In genomic region chrX:29890646-29891200, GRCh38 we compare ENCODE assay signal across 19 cellular contexts.
DNase-seq lines count a peak whose midpoint lies in the region; ATAC-seq, FAIRE-seq and TF ChIP-seq lines count a peak whose summit lies in the region.
"Had no signal": no experiment of that assay in that cellular context is flagged by ENCODE, and none has a peak within 500 bp of the region (broad histone marks: within the 10 kb centered on the region; RNA-seq: fewer than 3 reads in every experiment).

No MANE protein-coding gene starts in this region.

- DNase-seq in iris pigment epithelial cell (ENCODE audit: low read depth) (peak; percentile 12), NCI-H510A (lab: John Stamatoyannopoulos, UW) (no peak), H54 (ENCODE audit: insufficient read length, low spot score) (no peak)
- no peak for DNase-seq in activated naive CD4-positive, alpha-beta T cell treated with anti-CD3 and anti-CD28 coated beads for 36 hours
- DNase-seq: ACHN; CD4-positive, CD25-positive, alpha-beta regulatory T cell; GOT3; NCI-H1417; NCI-H2029; NCI-H2171; NCI-H82; PC-3; SJCRH30; SW 1271 had no signal

- no peaks in the 10 kb centered on the region for H3K9me3 Mint-ChIP-seq in activated naive CD4-positive, alpha-beta T cell treated with anti-CD3 and anti-CD28 coated beads for 36 hours

- ATAC-seq in GM19023 (IDR thresholded peaks at IDR 0.05; ENCODE audit: unreplicated experiment) (peak; percentile 43), HG02885 (IDR thresholded peaks at IDR 0.05; ENCODE audit: poor library complexity, unreplicated experiment) (peak; percentile 78), SK-N-SH treated with all-trans-retinoic acid at 6 μM for 48 hours (peak; percentile 76), HG03460 (IDR thresholded peaks at IDR 0.05; ENCODE audit: unreplicated experiment) (no peak)
- ATAC-seq: PC-3 had no signal

- H3K27me3 Mint-ChIP-seq in activated naive CD4-positive, alpha-beta T cell treated with anti-CD3 and anti-CD28 coated beads for 36 hours (ENCODE audit: low read depth), result no peaks in the 10 kb centered on the region
- H3K27me3 Mint-ChIP-seq: B cell; CD4-positive, CD25-positive, alpha-beta regulatory T cell had no signal

- CTCF ChIA-PET in activated naive CD4-positive, alpha-beta T cell treated with anti-CD3 and anti-CD28 coated beads for 36 hours (lab: Charles Lee), result no interaction called here

- H3K4me3 Mint-ChIP-seq in activated naive CD4-positive, alpha-beta T cell treated with anti-CD3 and anti-CD28 coated beads for 36 hours, result no peak overlapping the region
- H3K4me3 Mint-ChIP-seq: B cell; CD4-positive, CD25-positive, alpha-beta regulatory T cell had no signal

- intact Hi-C loops in activated naive CD4-positive, alpha-beta T cell treated with anti-CD3 and anti-CD28 coated beads for 36 hours (cut with micrococcal nuclease), result no loop called here

- no peak for TF ChIP-seq POLR2A in H54 (IDR thresholded peaks at IDR 0.05; ENCODE audit: low read depth, low read length)

- no peak for FAIRE-seq in H54 (lab: Jason Lieb, UNC)

- no peaks in the 10 kb centered on the region for H3K4me1 Mint-ChIP-seq in activated naive CD4-positive, alpha-beta T cell treated with anti-CD3 and anti-CD28 coated beads for 36 hours (ENCODE audit: low read depth)
- H3K4me1 Mint-ChIP-seq: B cell; CD4-positive, CD25-positive, alpha-beta regulatory T cell had no signal

- H3K27ac Mint-ChIP-seq in activated naive CD4-positive, alpha-beta T cell treated with anti-CD3 and anti-CD28 coated beads for 36 hours, result no peak overlapping the region
- H3K27ac Mint-ChIP-seq: B cell; CD4-positive, CD25-positive, alpha-beta regulatory T cell had no signal

- H3K36me3 Mint-ChIP-seq in activated naive CD4-positive, alpha-beta T cell treated with anti-CD3 and anti-CD28 coated beads for 36 hours (ENCODE audit: low read depth), result no peaks in the 10 kb centered on the region
- H3K36me3 Mint-ChIP-seq: CD4-positive, CD25-positive, alpha-beta regulatory T cell had no signal

TF ChIP-seq in SK-N-SH treated with all-trans-retinoic acid at 6 μM for 48 hours, 23 proteins besides CTCF, POLR2A, EP300 and RAD21:
- no peak for TF ChIP-seq PPARA (CRISPR knock-in tag; IDR thresholded peaks at IDR 0.05; ENCODE audit: borderline replicate concordance)
- TF ChIP-seq ZNF565 (CRISPR knock-in tag; conservative IDR thresholded peaks at IDR 0.05; ENCODE audit: low read depth), result no peak
- no peak for TF ChIP-seq ZFP30 (CRISPR knock-in tag; IDR thresholded peaks at IDR 0.05)
- no peak for TF ChIP-seq ARNTL (CRISPR knock-in tag; IDR thresholded peaks at IDR 0.05; ENCODE audit: borderline replicate concordance, low read depth)
- no peak for TF ChIP-seq RARB (CRISPR knock-in tag; IDR thresholded peaks at IDR 0.05)
- TF ChIP-seq PATZ1 (CRISPR knock-in tag; IDR thresholded peaks at IDR 0.05; ENCODE audit: borderline replicate concordance), result no peak
- no peak for TF ChIP-seq CREB5 (CRISPR knock-in tag; IDR thresholded peaks at IDR 0.05; ENCODE audit: low read depth)
- no peak for TF ChIP-seq TOX (CRISPR knock-in tag; IDR thresholded peaks at IDR 0.05; ENCODE audit: borderline replicate concordance)
- no peak for TF ChIP-seq GLIS3 (CRISPR knock-in tag; IDR thresholded peaks at IDR 0.05)
- TF ChIP-seq BACH2 (CRISPR knock-in tag; IDR thresholded peaks at IDR 0.05; ENCODE audit: borderline replicate concordance), result no peak
- TF ChIP-seq TSHZ2 (CRISPR knock-in tag; IDR thresholded peaks at IDR 0.05), result no peak
- TF ChIP-seq ZC3H10 (CRISPR knock-in tag; IDR thresholded peaks at IDR 0.05), result no peak
- no peak for TF ChIP-seq TCF4 (CRISPR knock-in tag; IDR thresholded peaks at IDR 0.05; ENCODE audit: borderline replicate concordance)
- TF ChIP-seq SNAI2 (CRISPR knock-in tag; IDR thresholded peaks at IDR 0.05), result no peak
- TF ChIP-seq ZNF70 (CRISPR knock-in tag; IDR thresholded peaks at IDR 0.05), result no peak
- no peak for TF ChIP-seq ZFP3 (CRISPR knock-in tag; IDR thresholded peaks at IDR 0.05)
- TF ChIP-seq CSDC2 (CRISPR knock-in tag; IDR thresholded peaks at IDR 0.05), result no peak
- TF ChIP-seq POU6F1 (CRISPR knock-in tag; IDR thresholded peaks at IDR 0.05; ENCODE audit: borderline replicate concordance, low read depth), result no peak
